ENCODE assay signal across 8 cellular contexts in the genomic region with DNA sequence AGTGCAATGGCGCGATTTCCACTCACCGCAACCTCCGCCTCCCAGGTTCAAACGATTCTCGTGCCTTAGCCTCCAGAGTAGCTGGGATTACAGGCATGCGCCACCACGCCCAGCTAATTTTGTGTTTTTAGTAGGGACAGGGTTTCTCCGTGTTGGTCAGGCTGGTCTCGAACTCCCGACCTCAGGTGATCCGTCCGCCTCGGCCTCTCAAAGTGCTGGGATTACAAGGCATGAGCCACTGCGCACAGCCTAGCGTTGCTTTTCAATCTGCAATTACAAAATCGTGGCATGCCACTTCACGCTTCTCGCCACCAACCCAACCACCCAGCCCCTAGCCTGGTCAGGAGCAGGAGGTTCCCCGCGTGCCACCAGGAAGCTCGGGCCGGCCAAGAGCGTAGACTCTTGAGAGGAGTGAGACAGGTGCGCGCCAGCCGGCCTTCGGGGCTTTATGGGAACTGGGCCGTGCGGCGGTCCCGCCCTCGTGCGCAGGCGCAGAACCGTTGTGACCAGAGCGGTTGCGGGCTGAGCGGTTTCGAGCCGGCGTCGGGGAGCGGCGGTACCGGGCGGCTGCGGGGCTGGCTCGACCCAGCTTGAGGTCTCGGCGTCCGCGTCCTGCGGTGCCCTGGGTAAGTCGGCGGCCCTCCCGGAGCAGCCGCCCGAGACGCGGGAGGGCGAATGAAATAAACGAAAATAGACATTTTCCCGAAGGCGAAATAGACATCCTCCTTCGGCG. TPM values are rescaled to one million over a fixed set of nuclear protein-coding genes. Genes with fewer than 3 reads are reported as not detected.
DNase-seq lines count a peak whose midpoint lies in the region; ATAC-seq and TF ChIP-seq lines count a peak whose summit lies in the region.

ASRGL1 (plus strand) TSS at position 500 of the 733 bp plus-strand sequence. CDS start 530 bp downstream, outside the sequence.

- intact Hi-C loops in mucosa of descending colon (cut with DNase I, micrococcal nuclease) = no loop called here

- no peaks in the 10 kb centered on the region for H3K36me3 ChIP-seq in mucosa of descending colon (ENCODE audit: low read depth)

- H3K9me3 ChIP-seq in mucosa of descending colon = no peaks in the 10 kb centered on the region

- TF ChIP-seq CTCF in epithelial cell of proximal tubule (conservative IDR thresholded peaks at IDR 0.05; ENCODE audit: low read depth, low read length) (no peak), mucosa of descending colon (IDR thresholded peaks at IDR 0.05) (no peak)

- peak; percentile 67 for DNase-seq in ELR (ENCODE audit: low read depth)
- peak; percentile 75 for DNase-seq in HK-2 (ENCODE audit: unreplicated experiment)
- DNase-seq in NOMO-1 treated with DMSO at 0.1 percent for 48 hours (lab: John Stamatoyannopoulos, UW; ENCODE audit: unreplicated experiment) = peak; percentile 64
- peak; percentile 67 for DNase-seq in activated T-cell treated with anti-CD3 and anti-CD28 coated beads for 4 hours
- no peak for DNase-seq in epithelial cell of proximal tubule (ENCODE audit: low read depth)
- DNase-seq in mucosa of descending colon = peak; percentile 93 to 94 (median 94)
- DNase-seq in stimulated activated CD8-positive, alpha-beta memory T cell treated with anti-CD3 and anti-CD28 coated beads, Interleukin-2, amount 100 ng/mL, for 48 hours (ENCODE audit: low read depth in 2 of 2) = peak; percentile 63 to 65

- ATAC-seq in mucosa of descending colon = peak; percentile 94
- no peak for ATAC-seq in HG02884 (IDR thresholded peaks at IDR 0.05; ENCODE audit: unreplicated experiment)

- peaks cover 8% of the 10 kb centered on the region for H3K4me1 ChIP-seq in mucosa of descending colon (ENCODE audit: low read depth)

- peak within 1 kb of the TSS; percentile 83 for H3K4me3 ChIP-seq in epithelial cell of proximal tubule (ENCODE audit: low read depth, low read length)
- peak within 1 kb of the TSS; percentile 37 for H3K4me3 ChIP-seq in mucosa of descending colon

RNA-seq across cellular contexts. Expression of gene ASRGL1, which starts in this region (rescaled TPM):
- total RNA-seq in epithelial cell of proximal tubule (19.7 and 25.8 TPM in 2 replicates), mucosa of descending colon (10 to 100 TPM; 12.2 to 66.7 (median 13.9) TPM)
